In genomic region chr12:65756956-65757511, GRCh38 we compare ENCODE assay signal across 13 cellular contexts.
A peak's percentile ranks its signal among the peaks of the same experiment; 100 is the strongest.
DNase-seq lines count a peak whose midpoint lies in the region; ATAC-seq and TF ChIP-seq lines count a peak whose summit lies in the region.
"Had no signal": no experiment of that assay in that cellular context is flagged by ENCODE, and none has a peak within 500 bp of the region (broad histone marks: within the 10 kb centered on the region; RNA-seq: fewer than 3 reads in every experiment).

No MANE protein-coding gene starts in this region.

- H3K79me2 ChIP-seq in PC-3 (ENCODE audit: low read length): no peaks in the 10 kb centered on the region

- CTCF ChIA-PET in PC-3 (lab: Charles Lee): no interaction called here

- H3K9ac ChIP-seq in PC-3 (ENCODE audit: low read length): no peak overlapping the region

- no peaks in the 10 kb centered on the region for H3K9me3 ChIP-seq in PC-3 (ENCODE audit: low read length)
- H3K9me3 ChIP-seq: gastroesophageal sphincter had no signal

- intact Hi-C loops in PC-3 (cut with micrococcal nuclease): no loop called here

- H2AFZ ChIP-seq in PC-3 (ENCODE audit: low read length): no peak overlapping the region

- peak overlapping the region; percentile 9; the same call in 1 of the 2 replicates for H3K4me2 ChIP-seq in PC-3 (ENCODE audit: low read length)

- H3F3A ChIP-seq in PC-3 (ENCODE audit: low read length, unreplicated experiment): no peaks in the 10 kb centered on the region

- H3K27me3 ChIP-seq in PC-3 (ENCODE audit: low read length): no peaks in the 10 kb centered on the region

- TF ChIP-seq CTCF in PC-3 (conservative IDR thresholded peaks at IDR 0.05; ENCODE audit: low read depth, low read length): no peak

- peak; percentile 90 for ATAC-seq in GM19023 (IDR thresholded peaks at IDR 0.05; ENCODE audit: unreplicated experiment)
- peak; percentile 89 for ATAC-seq in HG02840 (IDR thresholded peaks at IDR 0.05; ENCODE audit: low FRiP score, unreplicated experiment)
- peak; percentile 93 for ATAC-seq in PC-3
- ATAC-seq: gastroesophageal sphincter, HepG2 had no signal

- POLR2A ChIA-PET in PC-3 (lab: Charles Lee; ENCODE audit: unreplicated experiment): no interaction called here

- peak overlapping the region; percentile 71 for H3K27ac ChIP-seq in PC-3 (ENCODE audit: low read length)
- H3K27ac ChIP-seq: gastroesophageal sphincter had no signal

- peaks cover 24% of the 10 kb centered on the region for H3K4me1 ChIP-seq in PC-3 (ENCODE audit: insufficient read depth, low read length)
- H3K4me1 ChIP-seq: gastroesophageal sphincter had no signal

- no peaks in the 10 kb centered on the region for H3K9me2 ChIP-seq in PC-3 (replicated peaks; ENCODE audit: low read length)

- peak; percentile 6 for DNase-seq in EH (ENCODE audit: low read depth)
- DNase-seq in PC-3: peak; percentile 84
- no peak for DNase-seq in AG20443 (ENCODE audit: low spot score)
- no peak for DNase-seq in midbrain (lab: John Stamatoyannopoulos, UW)
- DNase-seq in NCI-H1436 treated with DMSO at 0.1 percent for 48 hours (lab: John Stamatoyannopoulos, UW): no peak
- DNase-seq in NCI-H82 treated with DMSO at 0.1 percent for 48 hours (lab: John Stamatoyannopoulos, UW; ENCODE audit: unreplicated experiment): no peak
- DNase-seq: activated naive CD4-positive, alpha-beta T cell; occipital lobe; SHP77 had no signal

- BruUV-seq in PC-3 (replicated peaks; lab: Mats Ljungman, UMichigan): no TSS peak

- H3K36me3 ChIP-seq in PC-3 (ENCODE audit: low read depth, low read length): no peaks in the 10 kb centered on the region
- H3K36me3 ChIP-seq: gastroesophageal sphincter had no signal

- no peak overlapping the region for H3K4me3 ChIP-seq in PC-3 (ENCODE audit: low read length)
- H3K4me3 ChIP-seq: gastroesophageal sphincter had no signal

- no peaks in the 10 kb centered on the region for H4K20me1 ChIP-seq in PC-3 (ENCODE audit: low read length)

Comparison
In these comparisons a context has a peak if more than half of its experiments do, and no peak if none do; other contexts are left out.
1. DNase-seq: peak in EH (single experiment) and PC-3 (single experiment); none in AG20443 (single experiment), midbrain (single experiment), NCI-H1436 treated with DMSO at 0.1 percent for 48 hours (single experiment) and NCI-H82 treated with DMSO at 0.1 percent for 48 hours (single experiment).
2. Peak in every context shown above with its lines, with median percentiles within 50 percentile points of each other: ATAC-seq.